ENCODE assay signal across 8 cellular contexts in the genomic region with DNA sequence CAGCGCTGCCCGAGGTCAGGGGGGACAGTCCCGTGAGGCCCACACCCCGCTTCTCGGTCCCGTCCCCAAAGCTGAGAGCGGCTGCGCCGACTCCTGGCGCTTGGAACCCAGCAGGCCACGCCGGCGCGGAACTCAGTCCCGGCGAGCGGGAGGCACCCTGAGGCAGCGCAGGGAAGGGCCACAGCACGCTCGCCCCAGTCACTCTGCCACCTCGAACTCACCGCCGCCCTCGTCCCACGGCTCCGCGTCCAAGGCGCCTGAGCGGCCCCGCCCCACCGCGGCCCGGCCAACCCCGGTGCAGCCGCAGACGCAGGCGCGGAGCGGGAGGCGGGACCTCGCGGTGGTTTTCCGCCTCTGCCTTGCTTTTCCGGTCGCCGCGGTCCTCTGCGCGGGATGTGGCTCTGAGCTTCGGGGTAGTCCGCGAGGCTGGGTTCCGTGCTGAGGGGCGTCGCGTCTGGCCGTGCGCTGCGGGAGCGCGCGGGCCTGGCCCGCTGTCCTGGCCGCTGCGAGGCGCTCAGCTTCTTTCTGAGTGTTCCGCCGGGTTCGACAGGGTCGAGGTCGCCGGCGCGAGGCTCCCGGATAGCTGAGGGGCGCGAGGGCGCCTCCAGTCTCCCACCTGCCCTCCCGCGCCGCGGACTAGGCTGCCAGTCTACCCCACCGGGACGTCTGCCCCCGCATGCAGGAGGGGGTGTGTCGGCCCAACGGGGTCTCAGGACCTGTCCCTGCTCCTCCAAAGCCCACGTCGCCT. TPM values are rescaled to one million over a fixed set of nuclear protein-coding genes. Genes with fewer than 3 reads are reported as not detected.
DNase-seq lines count a peak whose midpoint lies in the region; ATAC-seq and TF ChIP-seq lines count a peak whose summit lies in the region.

TSS of gene CDPF1 (minus strand) at position 259 of the 748 bp plus-strand sequence. CDS start 2,009 bp downstream, outside the sequence.

- POLR2A ChIA-PET in BJ (lab: Charles Lee) = no interaction called here

- H3K36me3 ChIP-seq in BJ (ENCODE audit: control insufficient read depth, insufficient read depth, low read length) = no peaks in the 10 kb centered on the region
- H3K36me3 ChIP-seq in liver (ENCODE audit: control insufficient read depth in 4 of 4, insufficient read depth in 3 of 4, low read depth in 1 of 4, low read length in 3 of 4) = no peaks in the 10 kb centered on the region

- DNase-seq in BJ (ENCODE audit: low read depth) = peak; percentile 31
- DNase-seq in NCI-H524 (lab: John Stamatoyannopoulos, UW) = peak; percentile 49 to 87
- peak; percentile 82 to 85 for DNase-seq in activated CD4-positive, alpha-beta T cell treated with anti-CD3 and anti-CD28 coated beads, Interleukin-2, amount 50 U/mL, for 24 hours (ENCODE audit: low read depth in 1 of 2, low spot score in 1 of 2)
- DNase-seq in dermis microvascular lymphatic vessel endothelial cell (ENCODE audit: low read depth in 2 of 2) = peak; percentile 61 to 91
- peak; percentile 92 for DNase-seq in stimulated activated CD4-positive, alpha-beta T cell treated with anti-CD3 and anti-CD28 coated beads, Interleukin-4, amount 100 ng/mL, for 24 hours

- H3K9ac ChIP-seq in liver (ENCODE audit: low read depth in 1 of 2, low read length in 2 of 2) = peak within 1 kb of the TSS; percentile 16 to 42

- TF ChIP-seq CTCF in BJ (IDR thresholded peaks at IDR 0.05; ENCODE audit: insufficient read depth, low read depth, low read length) (no peak), liver (IDR thresholded peaks at IDR 0.05; ENCODE audit: low read depth, low read length, missing input control) (no peak)

- peak; percentile 79 for ATAC-seq in GM19035 (IDR thresholded peaks at IDR 0.05; ENCODE audit: unreplicated experiment)
- peak; percentile 79 for ATAC-seq in HG03342 (IDR thresholded peaks at IDR 0.05; ENCODE audit: unreplicated experiment)

- peaks cover 3 to 22% (median 9%) of the 10 kb centered on the region in 4 donors for H3K4me1 ChIP-seq in liver (ENCODE audit: control insufficient read depth in 4 of 4, insufficient read depth in 4 of 4, low read length in 3 of 4)

- under 1% methylated on average over 89 of the region's 89 CpGs for WGBS in liver

- CTCF ChIA-PET in BJ (lab: Yijun Ruan, JAX) = interaction anchor here (1.3 kb wide), 1 partner anchor 126 kb away, joined by 5 read pairs; no protein-coding TSS in a partner anchor

- H3K9me3 ChIP-seq in liver (ENCODE audit: control insufficient read depth in 4 of 4, low read length in 3 of 4) = no peaks in the 10 kb centered on the region

- peak; percentile 28 to 61 for TF ChIP-seq RAD21 in liver (IDR thresholded peaks at IDR 0.05)

- H3K4me3 ChIP-seq in BJ (ENCODE audit: low read depth, low read length) (peak within 1 kb of the TSS; percentile 86), liver (ENCODE audit: low read depth in 1 of 3, low read length in 3 of 3) (peak within 1 kb of the TSS; percentile 77 to 85 (median 83))

- H3K27ac ChIP-seq in liver (ENCODE audit: low read depth in 1 of 2, low read length in 2 of 2) = peak within 1 kb of the TSS; percentile 72 to 77

- no peaks in the 10 kb centered on the region for H3K27me3 ChIP-seq in BJ (ENCODE audit: control insufficient read depth, insufficient read depth, low read length)
- H3K27me3 ChIP-seq in liver (ENCODE audit: control insufficient read depth in 4 of 4, insufficient read depth in 4 of 4, low read length in 3 of 4) = no peaks in the 10 kb centered on the region

TF ChIP-seq in liver, 16 proteins besides CTCF, POLR2A, EP300 and RAD21:
- TF ChIP-seq TAF1 (conservative IDR thresholded peaks at IDR 0.05) (no peak), SP1 (IDR thresholded peaks at IDR 0.05) (peak; percentile 34), GABPA (IDR thresholded peaks at IDR 0.05 in 1 of 2, conservative IDR thresholded peaks at IDR 0.05 in 1 of 2) (peak in 1 of 2 donors; percentile 70), HNF4G (IDR thresholded peaks at IDR 0.05) (no peak), REST (IDR thresholded peaks at IDR 0.05) (peak; percentile 12)

RNA-seq across cellular contexts. Expression of gene CDPF1, which starts in this region (rescaled TPM):
- polyA plus RNA-seq in BJ (2011; rRNA removed) = 6.7 and 12.9 TPM in 2 replicates
- 2.6 and 3.6 TPM in 2 replicates for polyA minus RNA-seq in BJ (2011; rRNA and poly(A)+ RNA removed)
- total RNA-seq in dermis microvascular lymphatic vessel endothelial cell = 8.0 and 11.0 TPM in 2 replicates
- 1 to 10 TPM; 4.4 to 6.1 TPM for total RNA-seq in liver
- polyA plus RNA-seq in liver = 1 to 10 TPM; 3.9 to 6.6 TPM

Comparison
In these comparisons a context has a peak if more than half of its experiments do, and no peak if none do; other contexts are left out.
1. Peak in every context shown above with its lines: DNase-seq, ATAC-seq, H3K4me3 ChIP-seq and H3K27ac ChIP-seq.
2. DNase-seq: peak in every context shown above with its lines; median percentile 92 in stimulated activated CD4-positive, alpha-beta T cell treated with anti-CD3 and anti-CD28 coated beads, Interleukin-4, amount 100 ng/mL, for 24 hours; 84 in activated CD4-positive, alpha-beta T cell treated with anti-CD3 and anti-CD28 coated beads, Interleukin-2, amount 50 U/mL, for 24 hours; 76 in dermis microvascular lymphatic vessel endothelial cell; 68 in NCI-H524; 31 in BJ.